Comparison of ENCODE assay signal across 8 cellular contexts in genomic region chr1:75725861-75726361, GRCh38. TPM values are rescaled to one million over a fixed set of nuclear protein-coding genes. Genes with fewer than 3 reads are reported as not detected.
A peak's percentile ranks its signal among the peaks of the same experiment; 100 is the strongest.
DNase-seq lines count a peak whose midpoint lies in the region; ATAC-seq and TF ChIP-seq lines count a peak whose summit lies in the region.

No MANE protein-coding gene starts in this region.

- peaks cover 26% of the 10 kb centered on the region for H3K36me3 Mint-ChIP-seq in Calu3 (ENCODE audit: insufficient read depth, unreplicated experiment)
- no peaks in the 10 kb centered on the region for H3K36me3 Mint-ChIP-seq in natural killer cell

- H3K27ac Mint-ChIP-seq in Calu3 (ENCODE audit: unreplicated experiment) (peak overlapping the region; percentile 91), natural killer cell (peak overlapping the region; percentile 83 to 99)

- in situ Hi-C loops in GM13976 (cut with MboI; ENCODE audit: low sequenced_read_pairs, unreplicated experiment) = no loop called here

- no peak for ATAC-seq in natural killer cell

- H3K27me3 Mint-ChIP-seq in Calu3 (ENCODE audit: unreplicated experiment) = no peaks in the 10 kb centered on the region
- peaks cover 0 to 2% of the 10 kb centered on the region in 2 donors for H3K27me3 Mint-ChIP-seq in natural killer cell (ENCODE audit: low read depth in 2 of 2)

- DNase-seq in Calu3 = peak; percentile 35
- DNase-seq in LoVo (ENCODE audit: low spot score) = peak; percentile 69
- DNase-seq in cerebellum (ENCODE audit: low spot score) = peak; percentile 29
- DNase-seq in natural killer cell = no peak
- no peak for DNase-seq in GM13976 (ENCODE audit: low spot score)
- DNase-seq in HPDE6-E6E7 (ENCODE audit: extremely low spot score) = no peak
- no peak for DNase-seq in NCI-H1694 (lab: John Stamatoyannopoulos, UW)
- DNase-seq in mesenteric fat pad (ENCODE audit: low spot score) = no peak

- CTCF ChIA-PET in Calu3 (lab: Charles Lee) = interaction anchor here (1.2 kb wide), 1 partner anchor 111 kb away, joined by 5 read pairs; no protein-coding TSS in a partner anchor

- intact Hi-C loops in Calu3 (cut with micrococcal nuclease; ENCODE audit: unreplicated experiment) = loop anchor here (2.0 kb wide), 1 partner anchor 63 kb away; no protein-coding TSS in a partner anchor
- intact Hi-C loops in natural killer cell (cut with micrococcal nuclease) = no loop called here

- BruUV-seq in Calu3 (replicated peaks; lab: Mats Ljungman, UMichigan) = TSS peak; percentile 47

- TF ChIP-seq CTCF in Calu3 (IDR thresholded peaks at IDR 0.05; ENCODE audit: unreplicated experiment) (no peak), natural killer cell (IDR thresholded peaks at IDR 0.05) (no peak), GM13976 (IDR thresholded peaks at IDR 0.05; ENCODE audit: borderline replicate concordance, control extremely low read depth, extremely low read depth, insufficient read depth, missing control alignments) (no peak)

- H3K4me3 Mint-ChIP-seq in Calu3 (ENCODE audit: low read depth, unreplicated experiment) = peak overlapping the region; percentile 100
- H3K4me3 Mint-ChIP-seq in natural killer cell = peak overlapping the region; percentile 97

- H3K9me3 Mint-ChIP-seq in Calu3 (ENCODE audit: low read depth, unreplicated experiment) (no peaks in the 10 kb centered on the region), natural killer cell (no peaks in the 10 kb centered on the region)

- H3K4me1 Mint-ChIP-seq in Calu3 (ENCODE audit: low read depth, unreplicated experiment) (no peaks in the 10 kb centered on the region), natural killer cell (peaks cover 30 to 35% of the 10 kb centered on the region in 2 donors)

RNA-seq across cellular contexts. Expression of gene ACADM, which starts 1.4 kb away (rescaled TPM):
- total RNA-seq in Calu3 (2022) (19.2 and 21.6 TPM in 2 replicates), cerebellum (71.5 TPM), natural killer cell (10 to 100 TPM; 15.2 to 20.9 (median 17.7) TPM), mesenteric fat pad (41.9 TPM)

Comparison
In these comparisons a context has a peak if more than half of its experiments do, and no peak if none do; other contexts are left out.
1. DNase-seq: peak in Calu3 (single experiment), LoVo (single experiment) and cerebellum (single experiment); none in natural killer cell (single experiment), GM13976 (single experiment), HPDE6-E6E7 (single experiment), NCI-H1694 (single experiment) and mesenteric fat pad (single experiment).